8 cellular contexts compared by ENCODE assay signal in the genomic region with DNA sequence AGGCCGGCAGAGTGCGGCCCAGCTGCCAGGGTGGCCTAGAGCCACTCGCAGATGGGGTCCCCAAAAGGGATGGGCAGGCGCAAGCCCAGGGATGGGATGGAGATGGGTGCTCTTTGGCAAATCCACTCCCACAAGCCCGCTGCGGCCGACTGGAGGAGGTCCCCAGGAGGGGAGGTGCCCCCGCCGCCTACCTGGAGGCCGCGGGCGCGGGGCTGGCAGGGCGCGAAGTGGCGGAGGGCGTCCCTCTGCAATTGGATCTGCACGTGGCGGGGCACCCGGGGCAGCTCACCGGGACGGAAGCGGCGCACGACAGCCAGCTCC. TPM values are rescaled to one million over a fixed set of nuclear protein-coding genes. Genes with fewer than 3 reads are reported as not detected.
DNase-seq lines count a peak whose midpoint lies in the region; ATAC-seq lines count a peak whose summit lies in the region.

No MANE protein-coding gene starts in this region.

- no peak for DNase-seq in activated CD8-positive, alpha-beta memory T cell treated with anti-CD3 and anti-CD28 coated beads, Interleukin-2, amount 10 ng/mL, durations not matched to agents 7 days and 5 days
- no peak for DNase-seq in activated CD8-positive, alpha-beta memory T cell treated with anti-CD3 and anti-CD28 coated beads, Interleukin-2, amount 50 U/mL, for 48 hours
- no peak for DNase-seq in stimulated activated naive CD8-positive, alpha-beta T cell treated with anti-CD3 and anti-CD28 coated beads, Interleukin-15, amount 100 ng/mL, for 72 hours
- DNase-seq in cerebellum (ENCODE audit: low spot score) = no peak

- peaks cover 12% of the 10 kb centered on the region for H3K27me3 Mint-ChIP-seq in activated CD8-positive, alpha-beta memory T cell treated with anti-CD3 and anti-CD28 coated beads, Interleukin-2, amount 10 ng/mL, durations not matched to agents 7 days and 5 days
- peaks cover 6% of the 10 kb centered on the region for H3K27me3 Mint-ChIP-seq in activated T-helper 17 cell treated with anti-CD3 and anti-CD28 coated beads, Interleukin-2, amount 50 U/mL, for 72 hours
- peaks cover 14% of the 10 kb centered on the region for H3K27me3 Mint-ChIP-seq in stimulated activated naive CD8-positive, alpha-beta T cell treated with anti-CD3 and anti-CD28 coated beads, Interleukin-15, amount 100 ng/mL, for 72 hours

- ATAC-seq in activated CD8-positive, alpha-beta memory T cell treated with anti-CD3 and anti-CD28 coated beads, Interleukin-2, amount 10 ng/mL, durations not matched to agents 7 days and 5 days = peak; percentile 25
- ATAC-seq in HG03064 (IDR thresholded peaks at IDR 0.05; ENCODE audit: low read depth, unreplicated experiment) (peak; percentile 16), HG03342 (IDR thresholded peaks at IDR 0.05; ENCODE audit: unreplicated experiment) (no peak)
- peak; percentile 15 for ATAC-seq in activated T-helper 17 cell treated with anti-CD3 and anti-CD28 coated beads, Interleukin-2, amount 50 U/mL, for 72 hours (replicated peaks)
- peak; percentile 51 for ATAC-seq in stimulated activated naive CD8-positive, alpha-beta T cell treated with anti-CD3 and anti-CD28 coated beads, Interleukin-15, amount 100 ng/mL, for 72 hours

- peaks cover 18% of the 10 kb centered on the region for H3K36me3 Mint-ChIP-seq in activated CD8-positive, alpha-beta memory T cell treated with anti-CD3 and anti-CD28 coated beads, Interleukin-2, amount 10 ng/mL, durations not matched to agents 7 days and 5 days
- H3K36me3 Mint-ChIP-seq in activated T-helper 17 cell treated with anti-CD3 and anti-CD28 coated beads, Interleukin-2, amount 50 U/mL, for 72 hours (ENCODE audit: low read depth) = peaks cover 55% of the 10 kb centered on the region

- peak overlapping the region; percentile 96 for H3K4me3 Mint-ChIP-seq in activated CD8-positive, alpha-beta memory T cell treated with anti-CD3 and anti-CD28 coated beads, Interleukin-2, amount 10 ng/mL, durations not matched to agents 7 days and 5 days
- peak overlapping the region; percentile 96 for H3K4me3 Mint-ChIP-seq in activated T-helper 17 cell treated with anti-CD3 and anti-CD28 coated beads, Interleukin-2, amount 50 U/mL, for 72 hours
- peak overlapping the region; percentile 97 to 98 for H3K4me3 Mint-ChIP-seq in stimulated activated naive CD8-positive, alpha-beta T cell treated with anti-CD3 and anti-CD28 coated beads, Interleukin-15, amount 100 ng/mL, for 72 hours

- peaks cover 25% of the 10 kb centered on the region for H3K4me1 Mint-ChIP-seq in activated CD8-positive, alpha-beta memory T cell treated with anti-CD3 and anti-CD28 coated beads, Interleukin-2, amount 10 ng/mL, durations not matched to agents 7 days and 5 days
- H3K4me1 Mint-ChIP-seq in activated T-helper 17 cell treated with anti-CD3 and anti-CD28 coated beads, Interleukin-2, amount 50 U/mL, for 72 hours = peaks cover 10% of the 10 kb centered on the region
- H3K4me1 Mint-ChIP-seq in stimulated activated naive CD8-positive, alpha-beta T cell treated with anti-CD3 and anti-CD28 coated beads, Interleukin-15, amount 100 ng/mL, for 72 hours = peaks cover 47% of the 10 kb centered on the region

- H3K9me3 Mint-ChIP-seq in activated CD8-positive, alpha-beta memory T cell treated with anti-CD3 and anti-CD28 coated beads, Interleukin-2, amount 10 ng/mL, durations not matched to agents 7 days and 5 days (ENCODE audit: low read depth) = no peaks in the 10 kb centered on the region
- H3K9me3 Mint-ChIP-seq in activated T-helper 17 cell treated with anti-CD3 and anti-CD28 coated beads, Interleukin-2, amount 50 U/mL, for 72 hours = no peaks in the 10 kb centered on the region
- no peaks in the 10 kb centered on the region for H3K9me3 Mint-ChIP-seq in stimulated activated naive CD8-positive, alpha-beta T cell treated with anti-CD3 and anti-CD28 coated beads, Interleukin-15, amount 100 ng/mL, for 72 hours

- H3K27ac Mint-ChIP-seq in activated CD8-positive, alpha-beta memory T cell treated with anti-CD3 and anti-CD28 coated beads, Interleukin-2, amount 10 ng/mL, durations not matched to agents 7 days and 5 days = peak overlapping the region; percentile 92
- H3K27ac Mint-ChIP-seq in activated T-helper 17 cell treated with anti-CD3 and anti-CD28 coated beads, Interleukin-2, amount 50 U/mL, for 72 hours = peak overlapping the region; percentile 93
- H3K27ac Mint-ChIP-seq in stimulated activated naive CD8-positive, alpha-beta T cell treated with anti-CD3 and anti-CD28 coated beads, Interleukin-15, amount 100 ng/mL, for 72 hours = peak overlapping the region; percentile 99

- H3K4me3 ChIP-seq in iPS-11a (ENCODE audit: low read depth, low read length) = peak overlapping the region; percentile 60

- CTCF ChIA-PET in activated CD8-positive, alpha-beta memory T cell treated with anti-CD3 and anti-CD28 coated beads, Interleukin-2, amount 10 ng/mL, durations not matched to agents 7 days and 5 days (lab: Charles Lee) = interaction anchor here (1.0 to 8.9 kb wide), 11 partner anchors 10 to 244 kb away, joined by 3 to 119 read pairs (median 5); a partner anchor contains a TSS

RNA-seq across cellular contexts. Expression of a gene that starts 0.7 kb away (rescaled TPM):
- total RNA-seq in activated CD8-positive, alpha-beta memory T cell treated with anti-CD3 and anti-CD28 coated beads, Interleukin-2, amount 10 ng/mL, durations not matched to agents 7 days and 5 days = 10 to 100 TPM; 22.0 to 27.4 TPM
- 10 to 100 TPM; 21.1 to 68.8 TPM for total RNA-seq in activated T-helper 17 cell treated with anti-CD3 and anti-CD28 coated beads, Interleukin-2, amount 50 U/mL, for 72 hours
- total RNA-seq in cerebellum = 11.3 TPM

RNA-seq across cellular contexts. Expression of a gene that starts 4.7 kb away (rescaled TPM):
- 1 to 10 TPM; 3.1 to 3.7 TPM for total RNA-seq in activated CD8-positive, alpha-beta memory T cell treated with anti-CD3 and anti-CD28 coated beads, Interleukin-2, amount 10 ng/mL, durations not matched to agents 7 days and 5 days
- total RNA-seq in activated T-helper 17 cell treated with anti-CD3 and anti-CD28 coated beads, Interleukin-2, amount 50 U/mL, for 72 hours = 1 to 10 TPM; 1.2 to 2.9 TPM
- total RNA-seq in cerebellum = 17.2 TPM

RNA-seq across cellular contexts. Expression of a gene that starts 16.0 kb away (rescaled TPM):
- total RNA-seq in activated CD8-positive, alpha-beta memory T cell treated with anti-CD3 and anti-CD28 coated beads, Interleukin-2, amount 10 ng/mL, durations not matched to agents 7 days and 5 days = 10 to 100 TPM; 11.4 to 12.4 TPM
- total RNA-seq in activated T-helper 17 cell treated with anti-CD3 and anti-CD28 coated beads, Interleukin-2, amount 50 U/mL, for 72 hours = 10 to 100 TPM in 1 of 2 donors, 1 to 10 TPM in 1; 8.4 to 10.3 TPM
- total RNA-seq in cerebellum = 4.4 TPM

RNA-seq across cellular contexts. Expression of a gene that starts 19.3 kb away (rescaled TPM):
- 100 to 1,000 TPM; 225 to 269 TPM for total RNA-seq in activated CD8-positive, alpha-beta memory T cell treated with anti-CD3 and anti-CD28 coated beads, Interleukin-2, amount 10 ng/mL, durations not matched to agents 7 days and 5 days
- total RNA-seq in activated T-helper 17 cell treated with anti-CD3 and anti-CD28 coated beads, Interleukin-2, amount 50 U/mL, for 72 hours = 100 to 1,000 TPM; 163 to 239 TPM
- total RNA-seq in cerebellum = 54.4 TPM

RNA-seq across cellular contexts. Expression of a gene that starts 50.8 kb away (rescaled TPM):
- total RNA-seq in activated CD8-positive, alpha-beta memory T cell treated with anti-CD3 and anti-CD28 coated beads, Interleukin-2, amount 10 ng/mL, durations not matched to agents 7 days and 5 days = 1 to 10 TPM; 1.7 to 2.8 TPM
- 1 to 10 TPM; 2.2 to 3.0 TPM for total RNA-seq in activated T-helper 17 cell treated with anti-CD3 and anti-CD28 coated beads, Interleukin-2, amount 50 U/mL, for 72 hours
- 115 TPM for total RNA-seq in cerebellum
